ENCODE assay signal across 8 cellular contexts in the genomic region with DNA sequence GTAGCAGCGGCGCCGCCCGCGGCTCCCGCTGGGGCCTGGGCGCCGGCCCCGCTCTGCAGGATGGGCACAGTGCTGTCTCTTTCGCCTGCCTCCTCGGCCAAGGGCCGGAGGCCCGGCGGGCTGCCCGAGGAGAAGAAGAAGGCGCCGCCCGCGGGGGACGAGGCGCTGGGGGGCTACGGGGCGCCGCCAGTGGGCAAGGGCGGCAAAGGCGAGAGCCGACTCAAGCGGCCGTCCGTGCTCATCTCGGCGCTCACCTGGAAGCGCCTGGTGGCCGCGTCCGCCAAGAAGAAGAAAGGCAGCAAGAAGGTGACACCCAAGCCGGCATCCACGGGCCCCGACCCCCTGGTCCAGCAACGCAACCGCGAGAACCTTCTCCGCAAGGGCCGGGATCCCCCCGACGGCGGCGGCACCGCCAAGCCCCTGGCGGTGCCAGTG. TPM values are rescaled to one million over a fixed set of nuclear protein-coding genes. Genes with fewer than 3 reads are reported as not detected.
A peak's percentile ranks its signal among the peaks of the same experiment; 100 is the strongest.
DNase-seq lines count a peak whose midpoint lies in the region; ATAC-seq and TF ChIP-seq lines count a peak whose summit lies in the region.

No MANE protein-coding gene starts in this region.

- CTCF ChIA-PET in CD4-positive, alpha-beta memory T cell (lab: Charles Lee; ENCODE audit: partially characterized antibody) = no interaction called here

- ATAC-seq in HG02973 (IDR thresholded peaks at IDR 0.05; ENCODE audit: unreplicated experiment) (no peak), HG03442 (IDR thresholded peaks at IDR 0.05; ENCODE audit: unreplicated experiment) (no peak)

- TF ChIP-seq RAD21 in Ishikawa (IDR thresholded peaks at IDR 0.05; ENCODE audit: low read depth) = no peak

- H3K36me3 Mint-ChIP-seq in CD4-positive, alpha-beta memory T cell = no peaks in the 10 kb centered on the region

- H3K4me3 ChIP-seq in GM12864 (ENCODE audit: low read depth, low read length) (peak overlapping the region; percentile 53), prostate gland (peak overlapping the region; percentile 15 to 30)
- peak overlapping the region; percentile 22 for H3K4me3 ChIP-seq in effector memory CD4-positive, alpha-beta T cell (ENCODE audit: insufficient read depth, low read depth, low read length, poor library complexity, severe bottlenecking)
- H3K4me3 ChIP-seq in CD4-positive, alpha-beta memory T cell (ENCODE audit: low read length in 2 of 2) = no peak overlapping the region

- no peak overlapping the region for H3K27ac Mint-ChIP-seq in CD4-positive, alpha-beta memory T cell

- H3K4me1 Mint-ChIP-seq in CD4-positive, alpha-beta memory T cell = peaks cover 8 to 31% (median 19%) of the 10 kb centered on the region in 4 donors

- H3K27me3 Mint-ChIP-seq in CD4-positive, alpha-beta memory T cell = peaks cover 59 to 60% of the 10 kb centered on the region in 2 donors

- intact Hi-C loops in prostate gland (cut with DNase I) = no loop called here
- intact Hi-C loops in CD4-positive, alpha-beta memory T cell (cut with micrococcal nuclease) = no loop called here

- 2% methylated on average over 36 of the region's 50 CpGs for WGBS in prostate gland

- TF ChIP-seq CTCF in GM12864 (IDR thresholded peaks at IDR 0.05; ENCODE audit: low read depth, low read length, missing control alignments) (no peak), prostate gland (IDR thresholded peaks at IDR 0.05) (no peak)

- peaks cover 3% of the 10 kb centered on the region for H3K4me1 ChIP-seq in effector memory CD4-positive, alpha-beta T cell (ENCODE audit: control insufficient read depth, insufficient read depth, low read length, poor library complexity, severe bottlenecking)
- H3K4me1 ChIP-seq in prostate gland (replicated peaks) = no peaks in the 10 kb centered on the region
- H3K4me1 ChIP-seq in CD4-positive, alpha-beta memory T cell (ENCODE audit: insufficient read depth, low read length) = peaks cover 27% of the 10 kb centered on the region

- peak overlapping the region in 1 of 8 donors; percentile 34 for H3K4me3 Mint-ChIP-seq in CD4-positive, alpha-beta memory T cell

- peaks cover 56% of the 10 kb centered on the region for H3K27me3 ChIP-seq in effector memory CD4-positive, alpha-beta T cell (replicated peaks; ENCODE audit: control insufficient read depth, insufficient read depth, low read length, poor library complexity, severe bottlenecking)
- peaks cover 45% of the 10 kb centered on the region for H3K27me3 ChIP-seq in prostate gland (replicated peaks; ENCODE audit: insufficient read depth)
- peaks cover 48% of the 10 kb centered on the region for H3K27me3 ChIP-seq in CD4-positive, alpha-beta memory T cell (ENCODE audit: insufficient read depth, low read length)

- no peak for TF ChIP-seq POLR2A in prostate gland (IDR thresholded peaks at IDR 0.05)

- H3K27ac ChIP-seq in effector memory CD4-positive, alpha-beta T cell (ENCODE audit: insufficient read depth, low read length, poor library complexity, severe bottlenecking) = no peak overlapping the region
- H3K27ac ChIP-seq in prostate gland = no peak overlapping the region
- no peak overlapping the region for H3K27ac ChIP-seq in CD4-positive, alpha-beta memory T cell (ENCODE audit: low read depth, low read length)

- H3K9me3 ChIP-seq in effector memory CD4-positive, alpha-beta T cell (ENCODE audit: control insufficient read depth, low read length) = no peaks in the 10 kb centered on the region
- no peaks in the 10 kb centered on the region for H3K9me3 ChIP-seq in prostate gland
- H3K9me3 ChIP-seq in CD4-positive, alpha-beta memory T cell (ENCODE audit: control insufficient read depth in 1 of 2, low read length in 2 of 2) = no peaks in the 10 kb centered on the region

- no peak for DNase-seq in GM12864 (ENCODE audit: low read depth)
- no peak for DNase-seq in effector memory CD4-positive, alpha-beta T cell
- no peak for DNase-seq in prostate gland (ENCODE audit: low spot score)
- no peak for DNase-seq in mucosa of gallbladder (ENCODE audit: low spot score)
- no peak for DNase-seq in CD4-positive, alpha-beta memory T cell

- H3K36me3 ChIP-seq in effector memory CD4-positive, alpha-beta T cell (ENCODE audit: control insufficient read depth, insufficient read depth, low read length) = no peaks in the 10 kb centered on the region
- H3K36me3 ChIP-seq in prostate gland = no peaks in the 10 kb centered on the region
- H3K36me3 ChIP-seq in CD4-positive, alpha-beta memory T cell (ENCODE audit: insufficient read depth, low read length) = no peaks in the 10 kb centered on the region

- no peak for TF ChIP-seq EP300 in Ishikawa (IDR thresholded peaks at IDR 0.05; ENCODE audit: borderline replicate concordance)

- POLR2A ChIA-PET in CD4-positive, alpha-beta memory T cell (lab: Charles Lee; ENCODE audit: partially characterized antibody) = no interaction called here

- peaks cover 0 to 8% (median 1%) of the 10 kb centered on the region in 8 donors for H3K9me3 Mint-ChIP-seq in CD4-positive, alpha-beta memory T cell

TF ChIP-seq in Ishikawa, 13 proteins besides CTCF, POLR2A, EP300 and RAD21:
- TF ChIP-seq TEAD4 (IDR thresholded peaks at IDR 0.05) = no peak
- TF ChIP-seq, protein P1, sequence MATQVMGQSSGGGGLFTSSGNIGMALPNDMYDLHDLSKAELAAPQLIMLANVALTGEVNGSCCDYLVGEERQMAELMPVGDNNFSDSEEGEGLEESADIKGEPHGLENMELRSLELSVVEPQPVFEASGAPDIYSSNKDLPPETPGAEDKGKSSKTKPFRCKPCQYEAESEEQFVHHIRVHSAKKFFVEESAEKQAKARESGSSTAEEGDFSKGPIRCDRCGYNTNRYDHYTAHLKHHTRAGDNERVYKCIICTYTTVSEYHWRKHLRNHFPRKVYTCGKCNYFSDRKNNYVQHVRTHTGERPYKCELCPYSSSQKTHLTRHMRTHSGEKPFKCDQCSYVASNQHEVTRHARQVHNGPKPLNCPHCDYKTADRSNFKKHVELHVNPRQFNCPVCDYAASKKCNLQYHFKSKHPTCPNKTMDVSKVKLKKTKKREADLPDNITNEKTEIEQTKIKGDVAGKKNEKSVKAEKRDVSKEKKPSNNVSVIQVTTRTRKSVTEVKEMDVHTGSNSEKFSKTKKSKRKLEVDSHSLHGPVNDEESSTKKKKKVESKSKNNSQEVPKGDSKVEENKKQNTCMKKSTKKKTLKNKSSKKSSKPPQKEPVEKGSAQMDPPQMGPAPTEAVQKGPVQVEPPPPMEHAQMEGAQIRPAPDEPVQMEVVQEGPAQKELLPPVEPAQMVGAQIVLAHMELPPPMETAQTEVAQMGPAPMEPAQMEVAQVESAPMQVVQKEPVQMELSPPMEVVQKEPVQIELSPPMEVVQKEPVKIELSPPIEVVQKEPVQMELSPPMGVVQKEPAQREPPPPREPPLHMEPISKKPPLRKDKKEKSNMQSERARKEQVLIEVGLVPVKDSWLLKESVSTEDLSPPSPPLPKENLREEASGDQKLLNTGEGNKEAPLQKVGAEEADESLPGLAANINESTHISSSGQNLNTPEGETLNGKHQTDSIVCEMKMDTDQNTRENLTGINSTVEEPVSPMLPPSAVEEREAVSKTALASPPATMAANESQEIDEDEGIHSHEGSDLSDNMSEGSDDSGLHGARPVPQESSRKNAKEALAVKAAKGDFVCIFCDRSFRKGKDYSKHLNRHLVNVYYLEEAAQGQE (IDR thresholded peaks at IDR 0.05; ENCODE audit: low read depth) = peak; percentile 8; the same call in 1 of the 2 replicates

RNA-seq across cellular contexts. Expression of gene CDK5R2, which starts 0.3 kb away (rescaled TPM):
- total RNA-seq in prostate gland (not detected), mucosa of gallbladder (0.14 TPM)
- total RNA-seq in CD4-positive, alpha-beta memory T cell = not detected
- not detected for polyA plus RNA-seq in CD4-positive, alpha-beta memory T cell

RNA-seq across cellular contexts. Expression of gene FEV, which starts 25.2 kb away (rescaled TPM):
- total RNA-seq in prostate gland = 10 to 100 TPM in 1 of 2 donors, 1 to 10 TPM in 1; 1.8 to 25.9 TPM
- total RNA-seq in mucosa of gallbladder = not detected
- not detected for total RNA-seq in CD4-positive, alpha-beta memory T cell
- not detected for polyA plus RNA-seq in CD4-positive, alpha-beta memory T cell

RNA-seq across cellular contexts. Expression of gene CRYBA2, which starts 33.4 kb away (rescaled TPM):
- total RNA-seq in prostate gland (1 to 10 TPM in 1 of 2 donors, not detected in 1; 3.0 TPM), mucosa of gallbladder (not detected)
- total RNA-seq in CD4-positive, alpha-beta memory T cell = not detected
- polyA plus RNA-seq in CD4-positive, alpha-beta memory T cell = not detected

Comparison
In these comparisons a context has a peak if more than half of its experiments do, and no peak if none do; other contexts are left out.
1. H3K4me3 ChIP-seq: peak in GM12864 (single experiment), effector memory CD4-positive, alpha-beta T cell (single experiment) and prostate gland (2 of 2); none in CD4-positive, alpha-beta memory T cell (0 of 2).